Comparison of ENCODE assay signal across 10 cellular contexts in the genomic region with DNA sequence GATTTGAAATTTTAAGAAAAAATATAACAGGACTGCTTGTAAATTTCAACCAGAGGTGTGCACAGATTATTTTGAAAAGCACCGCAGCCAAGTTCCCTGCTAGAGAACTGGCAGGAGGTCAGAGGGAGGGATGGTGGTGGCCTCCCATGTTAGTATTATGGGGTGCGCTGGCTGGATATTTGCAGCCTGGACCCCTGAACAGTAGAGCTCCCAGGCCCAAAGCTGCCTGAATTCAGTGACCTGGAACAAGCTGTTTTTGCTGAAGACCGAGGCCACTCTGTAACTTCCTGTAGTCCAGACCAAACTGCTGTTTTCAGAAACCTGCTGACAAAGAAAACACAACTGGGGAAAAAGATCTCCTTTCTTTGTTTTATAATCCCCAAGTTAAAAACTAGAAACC.
"Had no signal": no experiment of that assay in that cellular context is flagged by ENCODE, and none has a peak within 500 bp of the region (broad histone marks: within the 10 kb centered on the region; RNA-seq: fewer than 3 reads in every experiment).

No MANE protein-coding gene starts in this region.

- H3K4me1 ChIP-seq: foreskin keratinocyte, spleen had no signal

- FAIRE-seq: endometrium had no signal

- H3K27ac ChIP-seq: foreskin keratinocyte, SJCRH30 had no signal

- H3K27me3 ChIP-seq: dorsolateral prefrontal cortex, SJCRH30, spleen had no signal

- DNase-seq: activated T-cell treated with anti-CD3 and anti-CD28 coated beads, Interleukin-2, amount 50 U/mL, for 1 hour; dorsolateral prefrontal cortex; foreskin keratinocyte; posterior cingulate gyrus; SJCRH30; spleen; stimulated activated CD4-positive, alpha-beta T cell treated with anti-CD3 and anti-CD28 coated beads, Interleukin-1b, Interleukin-23, amount 100 ng/mL, for 48 hours; stimulated activated naive CD4-positive, alpha-beta T cell treated with Interleukin-2 at 50 U/mL for 16 hours had no signal

- H3K36me3 ChIP-seq: SJCRH30, spleen had no signal

- H3K4me3 ChIP-seq: dorsolateral prefrontal cortex, SJCRH30, spleen had no signal

- H3K9me3 ChIP-seq: SJCRH30, spleen had no signal

- ATAC-seq: foreskin keratinocyte, sciatic nerve had no signal
